Comparison of ENCODE assay signal across 8 cellular contexts in genomic region chr11:59668950-59669610, GRCh38. TPM values are rescaled to one million over a fixed set of nuclear protein-coding genes. Genes with fewer than 3 reads are reported as not detected.
A peak's percentile ranks its signal among the peaks of the same experiment; 100 is the strongest.
DNase-seq lines count a peak whose midpoint lies in the region; ATAC-seq and TF ChIP-seq lines count a peak whose summit lies in the region.

A gene with protein sequence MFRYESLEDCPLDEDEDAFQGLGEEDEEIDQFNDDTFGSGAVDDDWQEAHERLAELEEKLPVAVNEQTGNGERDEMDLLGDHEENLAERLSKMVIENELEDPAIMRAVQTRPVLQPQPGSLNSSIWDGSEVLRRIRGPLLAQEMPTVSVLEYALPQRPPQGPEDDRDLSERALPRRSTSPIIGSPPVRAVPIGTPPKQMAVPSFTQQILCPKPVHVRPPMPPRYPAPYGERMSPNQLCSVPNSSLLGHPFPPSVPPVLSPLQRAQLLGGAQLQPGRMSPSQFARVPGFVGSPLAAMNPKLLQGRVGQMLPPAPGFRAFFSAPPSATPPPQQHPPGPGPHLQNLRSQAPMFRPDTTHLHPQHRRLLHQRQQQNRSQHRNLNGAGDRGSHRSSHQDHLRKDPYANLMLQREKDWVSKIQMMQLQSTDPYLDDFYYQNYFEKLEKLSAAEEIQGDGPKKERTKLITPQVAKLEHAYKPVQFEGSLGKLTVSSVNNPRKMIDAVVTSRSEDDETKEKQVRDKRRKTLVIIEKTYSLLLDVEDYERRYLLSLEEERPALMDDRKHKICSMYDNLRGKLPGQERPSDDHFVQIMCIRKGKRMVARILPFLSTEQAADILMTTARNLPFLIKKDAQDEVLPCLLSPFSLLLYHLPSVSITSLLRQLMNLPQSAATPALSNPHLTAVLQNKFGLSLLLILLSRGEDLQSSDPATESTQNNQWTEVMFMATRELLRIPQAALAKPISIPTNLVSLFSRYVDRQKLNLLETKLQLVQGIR (minus strand): TSS chr11:59669037. CDS start chr11:59668895, 142 bp downstream.

- peaks cover 5% of the 10 kb centered on the region for H3K27me3 Mint-ChIP-seq in GM23338 (ENCODE audit: insufficient read depth, low read depth, poor library complexity)
- H3K27me3 Mint-ChIP-seq in naive B cell: no peaks in the 10 kb centered on the region
- H3K27me3 Mint-ChIP-seq in stimulated activated memory B cell treated with anti-CD40 and anti-IgM and Interleukin-4, amounts not matched to agents 10 μg/mL and 1 μg/mL and 100 μg/mL, for 72 hours: no peaks in the 10 kb centered on the region

- H3K4me3 Mint-ChIP-seq in GM23338 (peak within 1 kb of the TSS; percentile 92), naive B cell (peak within 1 kb of the TSS; percentile 94 to 99 (median 98))
- H3K4me3 Mint-ChIP-seq in stimulated activated memory B cell treated with anti-CD40 and anti-IgM and Interleukin-4, amounts not matched to agents 10 μg/mL and 1 μg/mL and 100 μg/mL, for 72 hours: peak within 1 kb of the TSS; percentile 96

- H3K27ac ChIP-seq in DOHH2 (ENCODE audit: low read depth, low read length): peak within 1 kb of the TSS; percentile 56
- peak within 1 kb of the TSS; percentile 99 for H3K27ac ChIP-seq in GM23338 (ENCODE audit: low read depth)

- peak; percentile 81 for ATAC-seq in GM23338
- ATAC-seq in naive B cell (ENCODE audit: low read depth in 2 of 2): peak; percentile 80 to 81
- peak; percentile 98 for ATAC-seq in stimulated activated memory B cell treated with anti-CD40 and anti-IgM and Interleukin-4, amounts not matched to agents 10 μg/mL and 1 μg/mL and 100 μg/mL, for 72 hours

- peaks cover 42% of the 10 kb centered on the region for H3K36me3 ChIP-seq in DOHH2 (ENCODE audit: control insufficient read depth, low read length)
- peaks cover 23% of the 10 kb centered on the region for H3K36me3 ChIP-seq in GM23338 (ENCODE audit: insufficient read depth)

- H3K9me2 ChIP-seq in DOHH2 (replicated peaks; ENCODE audit: control insufficient read depth, low read length) (no peaks in the 10 kb centered on the region), GM23338 (ENCODE audit: insufficient read depth) (no peaks in the 10 kb centered on the region)

- peak within 1 kb of the TSS; percentile 79 for H3K4me3 ChIP-seq in DOHH2 (ENCODE audit: low read length)
- H3K4me3 ChIP-seq in GM23338: peak within 1 kb of the TSS; percentile 71

- TF ChIP-seq CTCF in DOHH2 (IDR thresholded peaks at IDR 0.05; ENCODE audit: low read depth, low read length, poor library complexity, severe bottlenecking) (no peak), GM23338 (conservative IDR thresholded peaks at IDR 0.05; ENCODE audit: low read depth in 2 of 2) (no peak)

- H3K27ac Mint-ChIP-seq in GM23338: peak within 1 kb of the TSS; percentile 99
- peak within 1 kb of the TSS; percentile 99 to 100 (median 100) for H3K27ac Mint-ChIP-seq in naive B cell
- peak within 1 kb of the TSS; percentile 97 for H3K27ac Mint-ChIP-seq in stimulated activated memory B cell treated with anti-CD40 and anti-IgM and Interleukin-4, amounts not matched to agents 10 μg/mL and 1 μg/mL and 100 μg/mL, for 72 hours

- no peaks in the 10 kb centered on the region for H3K9me3 Mint-ChIP-seq in GM23338
- no peaks in the 10 kb centered on the region for H3K9me3 Mint-ChIP-seq in naive B cell
- H3K9me3 Mint-ChIP-seq in stimulated activated memory B cell treated with anti-CD40 and anti-IgM and Interleukin-4, amounts not matched to agents 10 μg/mL and 1 μg/mL and 100 μg/mL, for 72 hours: no peaks in the 10 kb centered on the region

- H4K20me1 ChIP-seq in DOHH2 (ENCODE audit: control insufficient read depth, insufficient read depth, low read depth, low read length): no peaks in the 10 kb centered on the region; the same call in 1 of the 2 replicates
- 0 out of 2 replicates have a peak, but pooled peaks cover 3% of the 10 kb centered on the region for H4K20me1 ChIP-seq in GM23338 (replicated peaks; ENCODE audit: insufficient read depth)

- H3K9me3 ChIP-seq in DOHH2 (ENCODE audit: control insufficient read depth, insufficient read depth, low read length): no peaks in the 10 kb centered on the region

- H2AFZ ChIP-seq in GM23338: peak within 1 kb of the TSS; percentile 82

- H3K4me2 ChIP-seq in DOHH2 (ENCODE audit: low read length) (peak within 1 kb of the TSS; percentile 77), GM23338 (peak within 1 kb of the TSS; percentile 81)

- H3K79me2 ChIP-seq in DOHH2 (ENCODE audit: control insufficient read depth, low read length): peaks cover 43% of the 10 kb centered on the region
- H3K79me2 ChIP-seq in GM23338 (replicated peaks; ENCODE audit: insufficient read depth): peaks cover 21% of the 10 kb centered on the region

- H3F3A ChIP-seq in DOHH2 (ENCODE audit: control insufficient read depth, insufficient read depth) (0 out of 2 replicates have a peak, but pooled peaks cover 2% of the 10 kb centered on the region), GM23338 (replicated peaks; ENCODE audit: low read depth) (no peaks in the 10 kb centered on the region)

- peak; percentile 98 for DNase-seq in GM23338 (ENCODE audit: low spot score)
- peak; percentile 98 for DNase-seq in LHCN-M2 (ENCODE audit: low read depth)
- peak; percentile 97 for DNase-seq in RPMI8226
- peak; percentile 98 to 99 for DNase-seq in activated T-helper 1 cell treated with anti-CD3 and anti-CD28 coated beads, Interleukin-2, amount 50 U/mL, for 16 hours (ENCODE audit: low read depth in 1 of 2, low spot score in 1 of 2)
- peak; percentile 97 for DNase-seq in fibroblast of gingiva (ENCODE audit: low read depth)
- peak; percentile 99 for DNase-seq in naive B cell

- H3K27me3 ChIP-seq in DOHH2 (ENCODE audit: control insufficient read depth, low read length): no peaks in the 10 kb centered on the region
- H3K27me3 ChIP-seq in GM23338 (ENCODE audit: insufficient read depth): no peaks in the 10 kb centered on the region

- peaks cover 25% of the 10 kb centered on the region for H3K4me1 ChIP-seq in DOHH2 (ENCODE audit: control insufficient read depth, low read length)
- H3K4me1 ChIP-seq in GM23338 (ENCODE audit: insufficient read depth): peaks cover 15% of the 10 kb centered on the region

- H3K4me1 Mint-ChIP-seq in GM23338: peaks cover 16% of the 10 kb centered on the region
- H3K4me1 Mint-ChIP-seq in naive B cell: peaks cover 31 to 47% (median 35%) of the 10 kb centered on the region in 3 donors
- H3K4me1 Mint-ChIP-seq in stimulated activated memory B cell treated with anti-CD40 and anti-IgM and Interleukin-4, amounts not matched to agents 10 μg/mL and 1 μg/mL and 100 μg/mL, for 72 hours: peaks cover 37% of the 10 kb centered on the region

- H3K36me3 Mint-ChIP-seq in GM23338 (ENCODE audit: low read depth) (peaks cover 28% of the 10 kb centered on the region), naive B cell (peaks cover 0 to 6% of the 10 kb centered on the region in 2 donors)
- peaks cover 18% of the 10 kb centered on the region for H3K36me3 Mint-ChIP-seq in stimulated activated memory B cell treated with anti-CD40 and anti-IgM and Interleukin-4, amounts not matched to agents 10 μg/mL and 1 μg/mL and 100 μg/mL, for 72 hours

TF ChIP-seq in GM23338, 12 proteins besides CTCF, POLR2A, EP300 and RAD21 (continues in another document):
- no peak for TF ChIP-seq EZH2phosphoT487 (IDR thresholded peaks at IDR 0.05; ENCODE audit: unreplicated experiment)
- TF ChIP-seq CREB1 (CRISPR knock-in tag; IDR thresholded peaks at IDR 0.05; ENCODE audit: low read depth): peak; percentile 77; the same call in 1 of the 2 replicates
- no peak for TF ChIP-seq STAT1 (IDR thresholded peaks at IDR 0.05; ENCODE audit: unreplicated experiment)
- no peak for TF ChIP-seq ZNF331 (CRISPR knock-in tag; IDR thresholded peaks at IDR 0.05; ENCODE audit: low read depth)
- no peak for TF ChIP-seq EZH2 (IDR thresholded peaks at IDR 0.05; ENCODE audit: low read depth, unreplicated experiment)
- TF ChIP-seq, protein P1, sequence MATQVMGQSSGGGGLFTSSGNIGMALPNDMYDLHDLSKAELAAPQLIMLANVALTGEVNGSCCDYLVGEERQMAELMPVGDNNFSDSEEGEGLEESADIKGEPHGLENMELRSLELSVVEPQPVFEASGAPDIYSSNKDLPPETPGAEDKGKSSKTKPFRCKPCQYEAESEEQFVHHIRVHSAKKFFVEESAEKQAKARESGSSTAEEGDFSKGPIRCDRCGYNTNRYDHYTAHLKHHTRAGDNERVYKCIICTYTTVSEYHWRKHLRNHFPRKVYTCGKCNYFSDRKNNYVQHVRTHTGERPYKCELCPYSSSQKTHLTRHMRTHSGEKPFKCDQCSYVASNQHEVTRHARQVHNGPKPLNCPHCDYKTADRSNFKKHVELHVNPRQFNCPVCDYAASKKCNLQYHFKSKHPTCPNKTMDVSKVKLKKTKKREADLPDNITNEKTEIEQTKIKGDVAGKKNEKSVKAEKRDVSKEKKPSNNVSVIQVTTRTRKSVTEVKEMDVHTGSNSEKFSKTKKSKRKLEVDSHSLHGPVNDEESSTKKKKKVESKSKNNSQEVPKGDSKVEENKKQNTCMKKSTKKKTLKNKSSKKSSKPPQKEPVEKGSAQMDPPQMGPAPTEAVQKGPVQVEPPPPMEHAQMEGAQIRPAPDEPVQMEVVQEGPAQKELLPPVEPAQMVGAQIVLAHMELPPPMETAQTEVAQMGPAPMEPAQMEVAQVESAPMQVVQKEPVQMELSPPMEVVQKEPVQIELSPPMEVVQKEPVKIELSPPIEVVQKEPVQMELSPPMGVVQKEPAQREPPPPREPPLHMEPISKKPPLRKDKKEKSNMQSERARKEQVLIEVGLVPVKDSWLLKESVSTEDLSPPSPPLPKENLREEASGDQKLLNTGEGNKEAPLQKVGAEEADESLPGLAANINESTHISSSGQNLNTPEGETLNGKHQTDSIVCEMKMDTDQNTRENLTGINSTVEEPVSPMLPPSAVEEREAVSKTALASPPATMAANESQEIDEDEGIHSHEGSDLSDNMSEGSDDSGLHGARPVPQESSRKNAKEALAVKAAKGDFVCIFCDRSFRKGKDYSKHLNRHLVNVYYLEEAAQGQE (IDR thresholded peaks at IDR 0.05; ENCODE audit: unreplicated experiment): no peak

RNA-seq across cellular contexts. Expression of the gene that starts here (rescaled TPM):
- 19.6 and 20.8 TPM in 2 replicates for total RNA-seq in GM23338 (2014; rRNA removed; shearing (Covaris generic))
- 12.3 and 12.9 TPM in 2 replicates for polyA plus RNA-seq in GM23338 (2016; fragmentation: Nextera tagmentation; extraction: Ambion mirVana)
- 21.3 and 23.1 TPM in 2 replicates for total RNA-seq in LHCN-M2 (2014; rRNA removed)
- 18.9 TPM for polyA plus RNA-seq in LHCN-M2 (2012)
- polyA plus RNA-seq in naive B cell (ENCODE audit: low read depth in 6 of 6): 10 to 100 TPM in 1 of 6 donors, 1 to 10 TPM in 5; 3.3 to 11.9 (median 6.2) TPM

Comparison
In these comparisons a context has a peak if more than half of its experiments do, and no peak if none do; other contexts are left out.
1. Peak in every context shown above with its lines: DNase-seq, ATAC-seq, H3K4me3 ChIP-seq and H3K27ac ChIP-seq.